ENCODE assay signal across 13 cellular contexts in the genomic region with DNA sequence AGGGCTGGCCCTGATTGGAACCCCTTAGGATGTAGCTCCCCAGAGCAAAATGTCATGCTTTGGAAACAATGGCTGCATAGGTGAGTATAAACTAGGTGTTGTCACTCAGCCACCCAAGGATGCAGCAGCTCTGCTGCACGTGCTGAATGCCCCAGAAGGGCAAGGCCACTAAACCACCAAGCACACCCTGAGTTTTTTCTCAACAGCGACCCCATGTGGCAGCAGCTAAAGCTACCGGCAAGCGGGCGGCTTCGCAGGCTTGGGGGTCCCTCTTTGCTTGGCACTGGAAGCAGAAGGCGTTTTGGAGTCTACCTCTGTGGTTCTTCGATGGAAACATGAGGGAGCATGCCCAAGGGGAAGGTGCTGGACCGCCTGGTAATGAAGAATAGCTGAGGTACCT.
DNase-seq lines count a peak whose midpoint lies in the region; ATAC-seq and TF ChIP-seq lines count a peak whose summit lies in the region.
"Had no signal": no experiment of that assay in that cellular context is flagged by ENCODE, and none has a peak within 500 bp of the region (broad histone marks: within the 10 kb centered on the region; RNA-seq: fewer than 3 reads in every experiment).

No MANE protein-coding gene starts in this region.

- H3K4me3 ChIP-seq in BJ (ENCODE audit: low read depth, low read length) = no peak overlapping the region
- no peak overlapping the region for H3K4me3 ChIP-seq in astrocyte of the cerebellum (ENCODE audit: low read depth, low read length)
- H3K4me3 ChIP-seq in PC-9 = no peak overlapping the region
- H3K4me3 ChIP-seq: upper lobe of left lung had no signal

- H3K27me3 ChIP-seq in BJ (ENCODE audit: control insufficient read depth, insufficient read depth, low read length) = no peaks in the 10 kb centered on the region
- peaks cover 4% of the 10 kb centered on the region; the same call in 1 of the 2 replicates for H3K27me3 ChIP-seq in PC-9 (ENCODE audit: insufficient read depth, low read depth)
- H3K27me3 ChIP-seq: upper lobe of left lung had no signal

- in situ Hi-C loops in GM13977 (cut with MboI; ENCODE audit: low pct_unique_long_range_greater_than_20kb, low sequenced_read_pairs, unreplicated experiment) (no loop called here), astrocyte of the cerebellum (cut with HindIII; ENCODE audit: low sequenced_read_pairs) (no loop called here)

- POLR2A ChIA-PET in BJ (lab: Charles Lee) (no interaction called here), PC-9 (lab: Charles Lee; ENCODE audit: unreplicated experiment) (no interaction called here)

- TF ChIP-seq CTCF in BJ (IDR thresholded peaks at IDR 0.05; ENCODE audit: insufficient read depth, low read depth, low read length) (peak; percentile 24; the same call in 1 of the 2 replicates), GM13977 (IDR thresholded peaks at IDR 0.05; ENCODE audit: extremely low read depth, insufficient read depth, missing control alignments) (peak; percentile 33), astrocyte of the cerebellum (IDR thresholded peaks at IDR 0.05; ENCODE audit: low read depth, low read length, missing control alignments) (peak; percentile 35), PC-9 (conservative IDR thresholded peaks at IDR 0.05) (no peak)

- H3K4me2 ChIP-seq in PC-9 = no peak overlapping the region

- BruUV-seq in PC-9 (replicated peaks; lab: Mats Ljungman, UMichigan) = no TSS peak

- H4K20me1 ChIP-seq in PC-9 (ENCODE audit: insufficient read depth) = no peaks in the 10 kb centered on the region

- H3K9me2 ChIP-seq in PC-9 (ENCODE audit: insufficient read depth) = no peaks in the 10 kb centered on the region

- H3K36me3 ChIP-seq in BJ (ENCODE audit: control insufficient read depth, insufficient read depth, low read length) = 0 out of 2 replicates have a peak, but pooled peaks cover 2% of the 10 kb centered on the region
- H3K36me3 ChIP-seq in PC-9 (ENCODE audit: low read depth) = no peaks in the 10 kb centered on the region
- H3K36me3 ChIP-seq: upper lobe of left lung had no signal

- DNase-seq in BJ (ENCODE audit: low read depth) (no peak), GM13977 (ENCODE audit: low spot score) (no peak), astrocyte of the cerebellum (ENCODE audit: low read depth) (no peak), left lobe of liver (ENCODE audit: low spot score) (no peak), foreskin melanocyte (no peak), PC-9 (no peak)
- DNase-seq: mammary epithelial cell, right cardiac atrium, SHP77 had no signal

- no peaks in the 10 kb centered on the region for H3K9me3 ChIP-seq in PC-9 (ENCODE audit: insufficient read depth, low read depth)
- H3K9me3 ChIP-seq: upper lobe of left lung had no signal

- H3K4me1 ChIP-seq in PC-9 (replicated peaks; ENCODE audit: insufficient read depth) = no peaks in the 10 kb centered on the region
- H3K4me1 ChIP-seq: upper lobe of left lung had no signal

- no peaks in the 10 kb centered on the region for H3F3A ChIP-seq in PC-9 (ENCODE audit: insufficient read depth, low read depth)

- H3K79me2 ChIP-seq in PC-9 (ENCODE audit: low read depth) = no peaks in the 10 kb centered on the region

- CTCF ChIA-PET in BJ (lab: Yijun Ruan, JAX) (interaction anchor here (0.7 to 1.2 kb wide), 3 partner anchors 12 to 172 kb away, joined by 3 read pairs; no protein-coding TSS in a partner anchor), PC-9 (lab: Charles Lee) (no interaction called here)

- ATAC-seq in left lobe of liver = peak; percentile 59
- ATAC-seq in GM18858 (IDR thresholded peaks at IDR 0.05; ENCODE audit: unreplicated experiment) = no peak
- ATAC-seq in HG03196 (IDR thresholded peaks at IDR 0.05; ENCODE audit: unreplicated experiment) = no peak
- ATAC-seq: activated T-helper 17 cell treated with anti-CD3 and anti-CD28 coated beads, Interleukin-2, amount 50 U/mL, for 72 hours; right cardiac atrium had no signal

- H2AFZ ChIP-seq in PC-9 = no peak overlapping the region

- H3K27ac ChIP-seq in PC-9 = no peak overlapping the region
- H3K27ac ChIP-seq: upper lobe of left lung had no signal

- intact Hi-C loops in PC-9 (cut with micrococcal nuclease; ENCODE audit: unreplicated experiment) = no loop called here
